In the genomic region with DNA sequence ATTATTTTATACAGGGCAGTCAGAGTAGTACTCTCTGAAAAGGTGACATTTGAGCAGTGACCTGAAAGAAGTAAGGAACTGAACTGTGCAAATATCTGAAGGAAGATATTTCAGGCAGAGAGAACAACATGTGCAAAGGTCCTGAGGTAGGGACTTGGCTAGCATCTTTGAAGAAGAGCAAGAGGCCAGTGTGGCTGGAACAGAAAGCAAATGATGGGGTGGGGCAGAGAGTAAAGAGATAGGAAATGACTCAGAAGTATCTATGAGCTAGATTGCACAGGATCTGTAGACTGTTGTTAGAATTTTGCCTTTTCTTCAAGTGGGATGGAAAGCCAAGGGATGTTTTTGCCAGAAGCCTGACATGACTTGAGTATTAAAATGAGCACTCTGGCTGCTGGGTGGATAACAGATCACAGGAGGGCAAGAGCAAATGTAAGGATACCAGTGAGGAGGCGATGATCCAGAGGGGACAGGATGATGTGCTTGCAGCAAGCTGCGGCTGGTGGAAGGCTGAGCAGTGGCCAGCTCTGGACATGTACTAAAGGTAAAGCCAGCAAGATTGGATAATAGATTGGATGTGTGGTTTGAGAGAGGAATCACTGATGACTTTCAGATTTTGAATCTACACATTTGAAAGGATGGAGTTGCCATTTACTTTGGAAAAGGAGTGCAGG, we compare ENCODE assay signal across 25 cellular contexts.
"Had no signal": no experiment of that assay in that cellular context is flagged by ENCODE, and none has a peak within 500 bp of the region (broad histone marks: within the 10 kb centered on the region; RNA-seq: fewer than 3 reads in every experiment).

No MANE protein-coding gene starts in this region.

- H3K36me3 ChIP-seq: brain microvascular endothelial cell, gastrocnemius medialis, pancreas, prostate gland, sigmoid colon, thoracic aorta had no signal

- H3K36me3 Mint-ChIP-seq: naive thymus-derived CD8-positive, alpha-beta T cell; stimulated activated effector memory CD8-positive, alpha-beta T cell treated with anti-CD3 and anti-CD28 coated beads, Interleukin-12 subunit alpha, Interleukin-12 subunit beta, amount 100 ng/mL, for 72 hours; WTC11 had no signal

- DNase-seq: activated CD4-positive, alpha-beta memory T cell treated with anti-CD3 and anti-CD28 coated beads, Interleukin-2, amount 10 ng/mL, durations not matched to agents 7 days and 5 days; activated CD4-positive, alpha-beta T cell treated with anti-CD3 and anti-CD28 coated beads for 1 hour; activated CD4-positive, alpha-beta T cell treated with anti-CD3 and anti-CD28 coated beads, Interleukin-2, amount 10 ng/mL, durations not matched to agents 7 days and 5 days; activated naive CD4-positive, alpha-beta T cell; activated T-cell treated with anti-CD3 and anti-CD28 coated beads, Interleukin-2, amount 50 U/mL, for 48 hours; amniotic stem cell; brain microvascular endothelial cell; gastrocnemius medialis; glutamatergic neuron; midbrain; naive thymus-derived CD8-positive, alpha-beta T cell; nucleus accumbens; pancreas; retina; sigmoid colon; small intestine; stimulated activated CD4-positive, alpha-beta T cell treated with anti-CD3 and anti-CD28 coated beads, Interleukin-4, amount 100 ng/mL, for 24 hours; T-helper 2 cell; trophoblast cell had no signal

- H3K9me3 ChIP-seq: gastrocnemius medialis, pancreas, prostate gland, sigmoid colon, thoracic aorta had no signal

- H3K4me1 Mint-ChIP-seq: activated CD4-positive, alpha-beta T cell treated with anti-CD3 and anti-CD28 coated beads, Interleukin-2, amount 10 ng/mL, durations not matched to agents 7 days and 5 days; naive thymus-derived CD8-positive, alpha-beta T cell; stimulated activated effector memory CD8-positive, alpha-beta T cell treated with anti-CD3 and anti-CD28 coated beads, Interleukin-12 subunit alpha, Interleukin-12 subunit beta, amount 100 ng/mL, for 72 hours; WTC11 had no signal

- H3K4me3 ChIP-seq: gastrocnemius medialis, pancreas, prostate gland, sigmoid colon, thoracic aorta had no signal

- H3K27ac Mint-ChIP-seq: activated CD4-positive, alpha-beta memory T cell treated with anti-CD3 and anti-CD28 coated beads, Interleukin-2, amount 10 ng/mL, durations not matched to agents 7 days and 5 days; activated CD4-positive, alpha-beta T cell treated with anti-CD3 and anti-CD28 coated beads, Interleukin-2, amount 10 ng/mL, durations not matched to agents 7 days and 5 days; naive thymus-derived CD8-positive, alpha-beta T cell; stimulated activated effector memory CD8-positive, alpha-beta T cell treated with anti-CD3 and anti-CD28 coated beads, Interleukin-12 subunit alpha, Interleukin-12 subunit beta, amount 100 ng/mL, for 72 hours; stimulated activated naive CD8-positive, alpha-beta T cell treated with anti-CD3 and anti-CD28 coated beads, Interleukin-15, Interleukin-2, amounts not matched to agents 100 ng/mL and 50 ng/mL, for 24 hours; WTC11 had no signal

- H3K9me3 Mint-ChIP-seq: activated CD4-positive, alpha-beta memory T cell treated with anti-CD3 and anti-CD28 coated beads, Interleukin-2, amount 10 ng/mL, durations not matched to agents 7 days and 5 days; activated CD4-positive, alpha-beta T cell treated with anti-CD3 and anti-CD28 coated beads, Interleukin-2, amount 10 ng/mL, durations not matched to agents 7 days and 5 days; naive thymus-derived CD8-positive, alpha-beta T cell; neural crest cell; stimulated activated effector memory CD8-positive, alpha-beta T cell treated with anti-CD3 and anti-CD28 coated beads, Interleukin-12 subunit alpha, Interleukin-12 subunit beta, amount 100 ng/mL, for 72 hours; stimulated activated naive CD8-positive, alpha-beta T cell treated with anti-CD3 and anti-CD28 coated beads, Interleukin-15, Interleukin-2, amounts not matched to agents 100 ng/mL and 50 ng/mL, for 24 hours; WTC11 had no signal

- H3K27me3 ChIP-seq: brain microvascular endothelial cell, pancreas, sigmoid colon had no signal

- H3K27me3 Mint-ChIP-seq: activated CD4-positive, alpha-beta memory T cell treated with anti-CD3 and anti-CD28 coated beads, Interleukin-2, amount 10 ng/mL, durations not matched to agents 7 days and 5 days; activated CD4-positive, alpha-beta T cell treated with anti-CD3 and anti-CD28 coated beads, Interleukin-2, amount 10 ng/mL, durations not matched to agents 7 days and 5 days; naive thymus-derived CD8-positive, alpha-beta T cell; stimulated activated naive CD8-positive, alpha-beta T cell treated with anti-CD3 and anti-CD28 coated beads, Interleukin-15, Interleukin-2, amounts not matched to agents 100 ng/mL and 50 ng/mL, for 24 hours had no signal

- H3K4me1 ChIP-seq: gastrocnemius medialis, pancreas, prostate gland, sigmoid colon had no signal

- ATAC-seq: gastrocnemius medialis; naive thymus-derived CD8-positive, alpha-beta T cell; pancreas; stimulated activated effector memory CD8-positive, alpha-beta T cell treated with anti-CD3 and anti-CD28 coated beads, Interleukin-12 subunit alpha, Interleukin-12 subunit beta, amount 100 ng/mL, for 72 hours; WTC11 had no signal

- H3K27ac ChIP-seq: brain microvascular endothelial cell, gastrocnemius medialis, pancreas, prostate gland, sigmoid colon, thoracic aorta had no signal

- H3K4me3 Mint-ChIP-seq: activated CD4-positive, alpha-beta memory T cell treated with anti-CD3 and anti-CD28 coated beads, Interleukin-2, amount 10 ng/mL, durations not matched to agents 7 days and 5 days; activated CD4-positive, alpha-beta T cell treated with anti-CD3 and anti-CD28 coated beads, Interleukin-2, amount 10 ng/mL, durations not matched to agents 7 days and 5 days; naive thymus-derived CD8-positive, alpha-beta T cell; neural crest cell; stimulated activated effector memory CD8-positive, alpha-beta T cell treated with anti-CD3 and anti-CD28 coated beads, Interleukin-12 subunit alpha, Interleukin-12 subunit beta, amount 100 ng/mL, for 72 hours; stimulated activated naive CD8-positive, alpha-beta T cell treated with anti-CD3 and anti-CD28 coated beads, Interleukin-15, Interleukin-2, amounts not matched to agents 100 ng/mL and 50 ng/mL, for 24 hours; WTC11 had no signal
